ENCODE assay signal across 14 cellular contexts in the genomic region with DNA sequence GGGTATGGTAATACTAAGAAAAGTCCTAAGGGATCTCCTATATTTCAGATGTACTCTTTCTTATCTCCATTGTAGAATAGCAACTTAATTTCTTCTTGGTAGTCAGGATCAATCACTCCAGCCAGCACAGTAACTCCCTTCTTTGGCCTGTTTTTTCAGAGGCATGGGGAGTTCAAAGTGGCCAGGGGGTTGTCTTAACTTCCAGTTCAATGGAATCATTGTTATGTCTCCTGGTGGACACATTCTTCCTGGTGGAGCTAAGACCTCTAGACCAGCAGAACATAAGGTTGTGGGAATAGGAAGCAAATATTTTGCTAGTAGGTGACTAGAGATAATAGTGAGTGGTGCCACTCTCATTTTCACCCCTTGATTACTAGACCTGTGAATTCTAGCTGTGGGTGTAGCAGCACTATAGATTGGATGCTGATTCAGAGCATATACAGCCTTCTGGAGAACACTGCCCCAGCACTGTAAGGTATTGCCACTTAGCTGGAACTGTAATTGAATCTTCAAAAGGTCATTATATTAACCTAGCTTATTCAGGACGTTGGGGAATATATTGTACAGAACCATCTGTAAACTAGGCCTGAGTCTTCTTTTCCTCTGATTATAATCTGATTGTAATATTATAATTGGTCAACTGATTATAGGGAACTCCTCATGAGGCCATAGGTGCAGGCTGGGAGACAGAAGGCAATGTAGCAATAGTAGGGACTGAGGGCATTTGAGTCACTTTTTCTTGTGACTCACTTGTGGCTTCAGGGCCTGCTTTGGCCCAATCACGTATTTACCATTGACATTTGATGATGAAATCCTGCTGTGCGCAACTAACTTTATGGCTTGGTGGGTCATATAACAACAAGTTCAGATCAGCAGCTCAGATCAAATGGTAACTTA.
DNase-seq lines count a peak whose midpoint lies in the region; ATAC-seq and FAIRE-seq lines count a peak whose summit lies in the region.
"Had no signal": no experiment of that assay in that cellular context is flagged by ENCODE, and none has a peak within 500 bp of the region (broad histone marks: within the 10 kb centered on the region; RNA-seq: fewer than 3 reads in every experiment).

No MANE protein-coding gene starts in this region.

- H3K79me1 ChIP-seq in neuronal stem cell (ENCODE audit: low read depth, low read length): no peaks in the 10 kb centered on the region

- H3K18ac ChIP-seq in neuronal stem cell (ENCODE audit: low read length): no peak overlapping the region

- peaks cover 0 to 2% of the 10 kb centered on the region in 2 donors for H3K9me3 ChIP-seq in neuronal stem cell (replicated peaks in 1 of 2; ENCODE audit: control insufficient read depth in 2 of 2, insufficient read depth in 1 of 2, low read depth in 1 of 2, low read length in 2 of 2)

- H4K8ac ChIP-seq in neuronal stem cell (ENCODE audit: low read depth, low read length): no peak overlapping the region

- H3K4me2 ChIP-seq in neuronal stem cell (ENCODE audit: insufficient read depth, low read length, poor library complexity, severe bottlenecking): no peak overlapping the region

- no peak overlapping the region for H2AFZ ChIP-seq in neuronal stem cell (ENCODE audit: low read length)

- H2BK15ac ChIP-seq in neuronal stem cell (ENCODE audit: low read length): no peak overlapping the region

- no peaks in the 10 kb centered on the region for H3K4me1 ChIP-seq in neuronal stem cell (ENCODE audit: control insufficient read depth in 2 of 2, insufficient read depth in 1 of 2, low read depth in 1 of 2, low read length in 2 of 2)

- no peak overlapping the region for H2BK120ac ChIP-seq in neuronal stem cell (ENCODE audit: low read depth, low read length)

- H2BK5ac ChIP-seq in neuronal stem cell (ENCODE audit: low read length): no peak overlapping the region

- H3K4ac ChIP-seq in neuronal stem cell (ENCODE audit: low read length): no peak overlapping the region

- WGBS in neuronal stem cell (ENCODE audit: extremely low coverage in 2 of 2, insufficient read length in 2 of 2, insufficient replicate concordance in 1 of 2), 2 donors: no CpG with 5 or more reads among the region's 3 CpGs

- FAIRE-seq in RCC 7860 (lab: Jason Lieb, UNC): peak; percentile 95
- FAIRE-seq: H1 had no signal

- H3K36me3 ChIP-seq in neuronal stem cell (replicated peaks in 1 of 2; ENCODE audit: control insufficient read depth in 2 of 2, insufficient read depth in 2 of 2, low read length in 2 of 2): peaks cover 0 to 2% of the 10 kb centered on the region in 2 donors

- H3K27ac ChIP-seq in neuronal stem cell (replicated peaks; ENCODE audit: low read length): no peak overlapping the region

- no peak for ATAC-seq in GM18858 (IDR thresholded peaks at IDR 0.05; ENCODE audit: unreplicated experiment)
- ATAC-seq: stimulated activated memory B cell treated with anti-CD40 and anti-IgM and Interleukin-4, amounts not matched to agents 10 μg/mL and 1 μg/mL and 100 μg/mL, for 72 hours had no signal

- no peak overlapping the region for H2BK12ac ChIP-seq in neuronal stem cell (ENCODE audit: low read length)

- H3K27me3 ChIP-seq in neuronal stem cell (ENCODE audit: control insufficient read depth in 3 of 3, insufficient read depth in 3 of 3, low read depth in 1 of 3, low read length in 3 of 3): no peaks in the 10 kb centered on the region

- H3K9ac ChIP-seq in neuronal stem cell (ENCODE audit: low read depth, low read length, poor library complexity): no peak overlapping the region

- no peak overlapping the region for H2AK5ac ChIP-seq in neuronal stem cell (ENCODE audit: low read depth, low read length)

- no peak overlapping the region for H4K91ac ChIP-seq in neuronal stem cell (ENCODE audit: low read depth, low read length, poor library complexity)

- no peak overlapping the region for H3K23ac ChIP-seq in neuronal stem cell (ENCODE audit: low read depth, low read length, poor library complexity)

- no peak overlapping the region for H3K14ac ChIP-seq in neuronal stem cell (ENCODE audit: low read length)

- DNase-seq in activated effector memory CD4-positive, alpha-beta T cell treated with anti-CD3 and anti-CD28 coated beads, Interleukin-2, amount 50 U/mL, for 16 hours: peak; percentile 63
- no peak for DNase-seq in activated effector memory CD4-positive, alpha-beta T cell treated with Interleukin-2 at 50 U/mL for 16 hours
- DNase-seq in RCC 7860 (ENCODE audit: low spot score) (peak; percentile 96), fibroblast of gingiva (ENCODE audit: low read depth) (peak; percentile 98), stromal cell of bone marrow (ENCODE audit: low read depth) (peak; percentile 97), NCI-H2196 treated with DMSO at 0.1 percent for 48 hours (lab: John Stamatoyannopoulos, UW; ENCODE audit: unreplicated experiment) (no peak), neuronal stem cell (ENCODE audit: low spot score) (no peak)
- DNase-seq: activated naive CD8-positive, alpha-beta T cell treated with anti-CD3 and anti-CD28 coated beads, Interleukin-2, amount 10 ng/mL, durations not matched to agents 7 days and 5 days; DMS79; NCI-H446 had no signal

- no peak overlapping the region for H3K4me3 ChIP-seq in neuronal stem cell (ENCODE audit: low read length in 2 of 2)
- H3K4me3 ChIP-seq: lung had no signal

Comparison
In these comparisons a context has a peak if more than half of its experiments do, and no peak if none do; other contexts are left out.
1. DNase-seq: peak in activated effector memory CD4-positive, alpha-beta T cell treated with anti-CD3 and anti-CD28 coated beads, Interleukin-2, amount 50 U/mL, for 16 hours (single experiment), RCC 7860 (single experiment), fibroblast of gingiva (single experiment) and stromal cell of bone marrow (single experiment); none in activated effector memory CD4-positive, alpha-beta T cell treated with Interleukin-2 at 50 U/mL for 16 hours (single experiment), NCI-H2196 treated with DMSO at 0.1 percent for 48 hours (single experiment) and neuronal stem cell (single experiment).